ENCODE assay signal across 8 cellular contexts in genomic region chr6:41278699-41279405, GRCh38. TPM values are rescaled to one million over a fixed set of nuclear protein-coding genes. Genes with fewer than 3 reads are reported as not detected.
A peak's percentile ranks its signal among the peaks of the same experiment; 100 is the strongest.
DNase-seq lines count a peak whose midpoint lies in the region; ATAC-seq and TF ChIP-seq lines count a peak whose summit lies in the region.

No MANE protein-coding gene starts in this region.

- H3K36me3 ChIP-seq in HCT116 (ENCODE audit: control insufficient read depth in 1 of 2, insufficient read depth in 2 of 2, low read length in 2 of 2), result no peaks in the 10 kb centered on the region
- no peaks in the 10 kb centered on the region for H3K36me3 ChIP-seq in transverse colon

- H3K9ac ChIP-seq in HCT116 (ENCODE audit: low read length), result no peak overlapping the region

- H3K4me3 ChIP-seq in HCT116 (replicated peaks in 1 of 2; ENCODE audit: low read depth in 1 of 2, low read length in 2 of 2) (no peak overlapping the region), transverse colon (no peak overlapping the region)

- peaks cover 3% of the 10 kb centered on the region for H3K4me1 Mint-ChIP-seq in endothelial cell (ENCODE audit: unreplicated experiment)
- peaks cover 8% of the 10 kb centered on the region for H3K4me1 Mint-ChIP-seq in neural crest cell

- TF ChIP-seq CTCF in HCT116 (IDR thresholded peaks at IDR 0.05 in 2 of 3, conservative IDR thresholded peaks at IDR 0.05 in 1 of 3; ENCODE audit: borderline replicate concordance in 1 of 3, insufficient read depth in 1 of 3, low read depth in 2 of 3, low read length in 2 of 3) (peak; percentile 66 to 71 (median 69); a peak in 5 of 6 replicates), endothelial cell (IDR thresholded peaks at IDR 0.05; ENCODE audit: unreplicated experiment) (peak; percentile 18), neural crest cell (conservative IDR thresholded peaks at IDR 0.05) (peak; percentile 66), transverse colon (IDR thresholded peaks at IDR 0.05) (peak; percentile 20 to 28 (median 26))

- H4K20me1 ChIP-seq in HCT116 (ENCODE audit: insufficient read depth), result no peaks in the 10 kb centered on the region

- no peak overlapping the region for H3K27ac ChIP-seq in HCT116 (ENCODE audit: low read depth, low read length)
- no peak overlapping the region for H3K27ac ChIP-seq in transverse colon

- H3K9me3 ChIP-seq in HCT116 (ENCODE audit: control insufficient read depth in 1 of 2, insufficient read depth in 1 of 2, low read depth in 1 of 2, low read length in 2 of 2) (no peaks in the 10 kb centered on the region), transverse colon (no peaks in the 10 kb centered on the region)

- intact Hi-C loops in HCT116 (cut with micrococcal nuclease), result no loop called here
- intact Hi-C loops in transverse colon (cut with DNase I; ENCODE audit: low total_unique reads), result no loop called here

- peaks cover 3% of the 10 kb centered on the region for H3K27me3 Mint-ChIP-seq in endothelial cell (ENCODE audit: unreplicated experiment)
- peaks cover 27% of the 10 kb centered on the region for H3K27me3 Mint-ChIP-seq in neural crest cell (ENCODE audit: low read depth)

- DNase-seq in AML-193 (lab: John Stamatoyannopoulos, UW) (peak; percentile 88 to 91), HCT116 (ENCODE audit: low read depth, low spot score) (peak; percentile 69), NCI-H69 (lab: John Stamatoyannopoulos, UW) (peak; percentile 91), endothelial cell (ENCODE audit: low spot score) (peak; percentile 71), neural crest cell (ENCODE audit: low read depth, low spot score) (peak; percentile 46), transverse colon (peak; percentile 63)
- DNase-seq in activated CD4-positive, alpha-beta T cell treated with anti-CD3 and anti-CD28 coated beads, Interleukin-2, amount 50 U/mL, for 1 hour, result peak; percentile 57

- H3K4me2 ChIP-seq in HCT116 (ENCODE audit: low read length), result peak overlapping the region; percentile 24; the same call in 1 of the 2 replicates

- peaks cover 0 to 8% of the 10 kb centered on the region in 2 experiments; a peak in 2 of 4 replicates for H3K4me1 ChIP-seq in HCT116 (ENCODE audit: control insufficient read depth in 1 of 2, insufficient read depth in 2 of 2, low read length in 2 of 2)
- H3K4me1 ChIP-seq in transverse colon, result peaks cover 0 to 8% (median 1%) of the 10 kb centered on the region in 4 donors

- ATAC-seq in HCT116, result peak; percentile 93
- ATAC-seq in GM19455 (IDR thresholded peaks at IDR 0.05; ENCODE audit: unreplicated experiment), result no peak

- WGBS in transverse colon (ENCODE audit: low coverage in 1 of 2), 2 donors, result 42 to 53% methylated on average over 6 to 10 of the region's 10 CpGs

- TF ChIP-seq POLR2A in HCT116 (IDR thresholded peaks at IDR 0.05; ENCODE audit: borderline replicate concordance, extremely low read depth, insufficient read depth, insufficient read length), result no peak
- TF ChIP-seq POLR2A in transverse colon (IDR thresholded peaks at IDR 0.05), result no peak

- no peaks in the 10 kb centered on the region for H3K9me2 ChIP-seq in HCT116 (ENCODE audit: insufficient read depth)

- peak overlapping the region; percentile 87 for H2AFZ ChIP-seq in HCT116 (ENCODE audit: low read depth, low read length, poor library complexity, severe bottlenecking)

- TF ChIP-seq EP300 in transverse colon (IDR thresholded peaks at IDR 0.05; ENCODE audit: low read depth), result no peak

- CTCF ChIA-PET in HCT116 (lab: Charles Lee), result interaction anchor here (0.9 to 2.0 kb wide), 5 partner anchors 9 to 97 kb away, joined by 3 to 9 read pairs (median 4); no protein-coding TSS in a partner anchor

- H3K4me3 Mint-ChIP-seq in endothelial cell (ENCODE audit: unreplicated experiment) (no peak overlapping the region), neural crest cell (no peak overlapping the region)

- no TSS peak for BruUV-seq in HCT116 (replicated peaks; lab: Mats Ljungman, UMichigan)

- H3K36me3 Mint-ChIP-seq in endothelial cell (ENCODE audit: low read depth, unreplicated experiment) (no peaks in the 10 kb centered on the region), neural crest cell (ENCODE audit: low read depth) (no peaks in the 10 kb centered on the region)

- H3K79me2 ChIP-seq in HCT116 (ENCODE audit: insufficient read depth, low read length), result no peaks in the 10 kb centered on the region

- H3K27ac Mint-ChIP-seq in endothelial cell (ENCODE audit: unreplicated experiment) (no peak overlapping the region), neural crest cell (ENCODE audit: unreplicated experiment) (no peak overlapping the region)

- in situ Hi-C loops in transverse colon (cut with MboI; ENCODE audit: low pct_ligation_motif_present in 1 of 4, low pct_unique_long_range_greater_than_20kb in 1 of 4, low sequenced_read_pairs in 3 of 4), result no loop called here

- TF ChIP-seq RAD21 in HCT116 (IDR thresholded peaks at IDR 0.05; ENCODE audit: low read depth), result peak; percentile 49

- POLR2A ChIA-PET in HCT116 (lab: Charles Lee), result no interaction called here

- RAD21 ChIA-PET in HCT116 (lab: Charles Lee; ENCODE audit: low non-redundant PET in 1 of 2, low total read pairs in 2 of 2, uncharacterized antibody in 2 of 2, unreplicated experiment in 2 of 2), result interaction anchor here in 1 of 2 experiments (0.7 kb wide), 1 partner anchor 1125 kb away, joined by 3 read pairs; no protein-coding TSS in a partner anchor

- H3K27me3 ChIP-seq in HCT116 (ENCODE audit: insufficient read depth, low read length) (peaks cover 15% of the 10 kb centered on the region; the same call in 1 of the 2 replicates), transverse colon (no peaks in the 10 kb centered on the region)

- H3K9me3 Mint-ChIP-seq in endothelial cell (ENCODE audit: unreplicated experiment), result no peaks in the 10 kb centered on the region
- peaks cover 3% of the 10 kb centered on the region for H3K9me3 Mint-ChIP-seq in neural crest cell

TF ChIP-seq in HCT116, 20 proteins besides CTCF, POLR2A, EP300 and RAD21 (continues in another document):
- TF ChIP-seq EZH2 (IDR thresholded peaks at IDR 0.05) (no peak), FOSL1 (IDR thresholded peaks at IDR 0.05; ENCODE audit: low read depth) (no peak), ZFX (IDR thresholded peaks at IDR 0.05) (no peak), EZH2phosphoT487 (IDR thresholded peaks at IDR 0.05; ENCODE audit: borderline replicate concordance) (no peak), SRF (IDR thresholded peaks at IDR 0.05; ENCODE audit: low read depth) (no peak), ZNF274 (IDR thresholded peaks at IDR 0.05; ENCODE audit: low read depth, low read length) (no peak), REST (IDR thresholded peaks at IDR 0.05; ENCODE audit: low read depth) (no peak), CBX3 (IDR thresholded peaks at IDR 0.05; ENCODE audit: low read depth) (peak; percentile 47; the same call in 1 of the 2 replicates), CEBPB (IDR thresholded peaks at IDR 0.05; ENCODE audit: low read depth) (no peak), SIN3A (IDR thresholded peaks at IDR 0.05; ENCODE audit: low read depth) (no peak), POLR2AphosphoS5 (IDR thresholded peaks at IDR 0.05; ENCODE audit: low read depth, low read length) (peak; percentile 53; the same call in 1 of the 2 replicates), MAX (IDR thresholded peaks at IDR 0.05) (no peak), ELF1 (IDR thresholded peaks at IDR 0.05; ENCODE audit: borderline replicate concordance, low read depth) (no peak), JUND (IDR thresholded peaks at IDR 0.05) (no peak), TCF7L2 (IDR thresholded peaks at IDR 0.05; ENCODE audit: borderline replicate concordance, extremely low read depth, insufficient read depth, insufficient read length) (no peak), YY1 (IDR thresholded peaks at IDR 0.05; ENCODE audit: extremely low read depth, insufficient replicate concordance, low read depth, low read length) (peak; percentile 10)

RNA-seq across cellular contexts. Expression of gene TREM1, which starts 7.6 kb away (rescaled TPM):
- total RNA-seq in HCT116 (2021; ENCODE audit: unreplicated experiment), result 0.22 TPM
- not detected in 2 replicates for polyA plus RNA-seq in HCT116 (2012)
- total RNA-seq in endothelial cell (ENCODE audit: unreplicated experiment), result 0.38 TPM
- total RNA-seq in neural crest cell, result not detected in 2 replicates
- under 1 TPM in 1 of 4 donors, not detected in 3; 0.27 TPM for total RNA-seq in transverse colon

RNA-seq across cellular contexts. Expression of gene TREML4, which starts 50.7 kb away (rescaled TPM):
- total RNA-seq in HCT116 (2021; ENCODE audit: unreplicated experiment), result not detected
- polyA plus RNA-seq in HCT116 (2012), result not detected in 2 replicates
- 0.15 TPM for total RNA-seq in endothelial cell (ENCODE audit: unreplicated experiment)
- total RNA-seq in neural crest cell, result not detected in 2 replicates
- total RNA-seq in transverse colon, result not detected

RNA-seq across cellular contexts. Expression of gene NCR2, which starts 56.6 kb away (rescaled TPM):
- total RNA-seq in HCT116 (2021; ENCODE audit: unreplicated experiment) (not detected), endothelial cell (ENCODE audit: unreplicated experiment) (not detected), neural crest cell (not detected in 2 replicates), transverse colon (not detected)
- polyA plus RNA-seq in HCT116 (2012), result not detected in 2 replicates

Comparison
In these comparisons a context has a peak if more than half of its experiments do, and no peak if none do; other contexts are left out.
1. CTCF ChIP-seq: peak in every context shown above with its lines; median percentile 69 in HCT116; 66 in neural crest cell; 26 in transverse colon; 18 in endothelial cell.